ENCODE assay signal across 1 cellular context in the genomic region with DNA sequence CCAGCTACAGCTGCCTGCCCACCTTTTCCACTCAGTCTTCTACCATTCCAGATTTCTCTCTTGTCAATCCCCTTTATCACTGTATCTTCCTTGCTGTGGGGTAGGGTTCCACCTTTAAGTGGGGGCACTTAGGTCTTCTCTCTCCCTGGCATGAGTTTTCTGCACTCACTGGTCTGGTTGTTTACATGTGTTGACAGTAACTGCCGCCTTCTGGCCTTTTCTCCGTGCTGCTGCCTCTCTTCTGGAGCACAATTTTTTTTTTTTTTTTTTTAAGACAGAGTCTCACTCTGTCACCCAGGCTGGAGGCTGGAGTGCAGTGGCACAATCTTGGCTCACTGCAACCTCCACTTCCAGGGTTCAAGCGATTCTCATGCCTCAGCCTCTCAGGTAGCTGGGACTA.
A peak's percentile ranks its signal among the peaks of the same experiment; 100 is the strongest.
TF ChIP-seq lines count a peak whose summit lies in the region.

No MANE protein-coding gene starts in this region.

TF ChIP-seq in HepG2, 621 proteins besides CTCF, POLR2A, EP300 and RAD21:
- TF ChIP-seq, protein P1, sequence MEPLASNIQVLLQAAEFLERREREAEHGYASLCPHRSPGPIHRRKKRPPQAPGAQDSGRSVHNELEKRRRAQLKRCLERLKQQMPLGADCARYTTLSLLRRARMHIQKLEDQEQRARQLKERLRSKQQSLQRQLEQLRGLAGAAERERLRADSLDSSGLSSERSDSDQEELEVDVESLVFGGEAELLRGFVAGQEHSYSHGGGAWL (CRISPR knock-in tag; IDR thresholded peaks at IDR 0.05), result 0 out of 2 replicates have a peak, but pooled peaks have one; percentile 18
- 0 out of 2 replicates have a peak, but pooled peaks have one; percentile 10 for TF ChIP-seq POLR2G (IDR thresholded peaks at IDR 0.05; ENCODE audit: low read depth, low read length)
- TF ChIP-seq, protein P2, sequence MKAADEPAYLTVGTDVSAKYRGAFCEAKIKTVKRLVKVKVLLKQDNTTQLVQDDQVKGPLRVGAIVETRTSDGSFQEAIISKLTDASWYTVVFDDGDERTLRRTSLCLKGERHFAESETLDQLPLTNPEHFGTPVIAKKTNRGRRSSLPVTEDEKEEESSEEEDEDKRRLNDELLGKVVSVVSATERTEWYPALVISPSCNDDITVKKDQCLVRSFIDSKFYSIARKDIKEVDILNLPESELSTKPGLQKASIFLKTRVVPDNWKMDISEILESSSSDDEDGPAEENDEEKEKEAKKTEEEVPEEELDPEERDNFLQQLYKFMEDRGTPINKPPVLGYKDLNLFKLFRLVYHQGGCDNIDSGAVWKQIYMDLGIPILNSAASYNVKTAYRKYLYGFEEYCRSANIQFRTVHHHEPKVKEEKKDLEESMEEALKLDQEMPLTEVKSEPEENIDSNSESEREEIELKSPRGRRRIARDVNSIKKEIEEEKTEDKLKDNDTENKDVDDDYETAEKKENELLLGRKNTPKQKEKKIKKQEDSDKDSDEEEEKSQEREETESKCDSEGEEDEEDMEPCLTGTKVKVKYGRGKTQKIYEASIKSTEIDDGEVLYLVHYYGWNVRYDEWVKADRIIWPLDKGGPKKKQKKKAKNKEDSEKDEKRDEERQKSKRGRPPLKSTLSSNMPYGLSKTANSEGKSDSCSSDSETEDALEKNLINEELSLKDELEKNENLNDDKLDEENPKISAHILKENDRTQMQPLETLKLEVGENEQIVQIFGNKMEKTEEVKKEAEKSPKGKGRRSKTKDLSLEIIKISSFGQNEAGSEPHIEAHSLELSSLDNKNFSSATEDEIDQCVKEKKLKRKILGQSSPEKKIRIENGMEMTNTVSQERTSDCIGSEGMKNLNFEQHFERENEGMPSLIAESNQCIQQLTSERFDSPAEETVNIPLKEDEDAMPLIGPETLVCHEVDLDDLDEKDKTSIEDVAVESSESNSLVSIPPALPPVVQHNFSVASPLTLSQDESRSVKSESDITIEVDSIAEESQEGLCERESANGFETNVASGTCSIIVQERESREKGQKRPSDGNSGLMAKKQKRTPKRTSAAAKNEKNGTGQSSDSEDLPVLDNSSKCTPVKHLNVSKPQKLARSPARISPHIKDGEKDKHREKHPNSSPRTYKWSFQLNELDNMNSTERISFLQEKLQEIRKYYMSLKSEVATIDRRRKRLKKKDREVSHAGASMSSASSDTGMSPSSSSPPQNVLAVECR (CRISPR knock-in tag; IDR thresholded peaks at IDR 0.05; ENCODE audit: borderline replicate concordance), result 0 out of 2 replicates have a peak, but pooled peaks have one; percentile 23
- 0 out of 2 replicates have a peak, but pooled peaks have one; percentile 30 for TF ChIP-seq BRD4 (CRISPR knock-in tag; IDR thresholded peaks at IDR 0.05)
- no peak for TF ChIP-seq SOX13 (IDR thresholded peaks at IDR 0.05)
- no peak for TF ChIP-seq SOX13 (CRISPR knock-in tag; conservative IDR thresholded peaks at IDR 0.05 in 1 of 2, IDR thresholded peaks at IDR 0.05 in 1 of 2)
- TF ChIP-seq ZNF746 (CRISPR knock-in tag; IDR thresholded peaks at IDR 0.05), result peak; percentile 18; the same call in 1 of the 2 replicates
- peak; percentile 42 for TF ChIP-seq RBM22 (optimal IDR thresholded peaks at IDR 0.05; ENCODE audit: low read length)
- TF ChIP-seq NKX3-1 (CRISPR knock-in tag; IDR thresholded peaks at IDR 0.05), result no peak
